Comparison of ENCODE assay signal across 9 cellular contexts in genomic region chr3:131543714-131544113, GRCh38. TPM values are rescaled to one million over a fixed set of nuclear protein-coding genes. Genes with fewer than 3 reads are reported as not detected.
DNase-seq lines count a peak whose midpoint lies in the region; ATAC-seq and TF ChIP-seq lines count a peak whose summit lies in the region.
"Had no signal": no experiment of that assay in that cellular context is flagged by ENCODE, and none has a peak within 500 bp of the region (broad histone marks: within the 10 kb centered on the region; RNA-seq: fewer than 3 reads in every experiment).

No MANE protein-coding gene starts in this region.

- no peak overlapping the region for H3K27ac ChIP-seq in RWPE2 (ENCODE audit: poor library complexity, severe bottlenecking)

- H3K9me3 ChIP-seq in RWPE2 (ENCODE audit: severe bottlenecking), result no peaks in the 10 kb centered on the region

- no peak overlapping the region for H3K4me3 ChIP-seq in RWPE2 (ENCODE audit: severe bottlenecking)

- no peaks in the 10 kb centered on the region for H3K36me3 ChIP-seq in RWPE2 (ENCODE audit: low read depth)

- DNase-seq in Daoy (ENCODE audit: low read depth), result peak; percentile 85
- DNase-seq in RWPE2 (ENCODE audit: low spot score), result no peak
- peak; percentile 2 for DNase-seq in globus pallidus (ENCODE audit: low spot score)
- peak; percentile 55 for DNase-seq in pulmonary artery endothelial cell (ENCODE audit: low read depth, low spot score)
- no peak for DNase-seq in COR-L47 (lab: John Stamatoyannopoulos, UW)
- DNase-seq in KG1 (lab: John Stamatoyannopoulos, UW), result no peak
- DNase-seq: cortex of kidney had no signal

- TF ChIP-seq CTCF in RWPE2 (IDR thresholded peaks at IDR 0.05; ENCODE audit: poor library complexity, severe bottlenecking), result no peak

- ATAC-seq in RWPE2 (ENCODE audit: low read depth), result peak; percentile 89
- no peak for ATAC-seq in HG03108 (IDR thresholded peaks at IDR 0.05; ENCODE audit: unreplicated experiment)
- ATAC-seq in HG03442 (IDR thresholded peaks at IDR 0.05; ENCODE audit: unreplicated experiment), result no peak

- no peaks in the 10 kb centered on the region for H3K27me3 ChIP-seq in RWPE2 (ENCODE audit: insufficient read depth, poor library complexity, severe bottlenecking)

- H3K4me1 ChIP-seq in RWPE2 (ENCODE audit: insufficient read depth, poor library complexity, severe bottlenecking), result peaks cover 5% of the 10 kb centered on the region

RNA-seq across cellular contexts. Expression of gene MRPL3, which starts 40.9 kb away (rescaled TPM):
- 423 and 459 TPM in 2 replicates for total RNA-seq in Daoy (2014; rRNA removed; shearing (Covaris generic))
- 116 and 119 TPM in 2 replicates for total RNA-seq in pulmonary artery endothelial cell

Comparison
In these comparisons a context has a peak if more than half of its experiments do, and no peak if none do; other contexts are left out.
1. DNase-seq: peak in Daoy (single experiment), globus pallidus (single experiment) and pulmonary artery endothelial cell (single experiment); none in RWPE2 (single experiment), COR-L47 (single experiment) and KG1 (single experiment).